In the genomic region with DNA sequence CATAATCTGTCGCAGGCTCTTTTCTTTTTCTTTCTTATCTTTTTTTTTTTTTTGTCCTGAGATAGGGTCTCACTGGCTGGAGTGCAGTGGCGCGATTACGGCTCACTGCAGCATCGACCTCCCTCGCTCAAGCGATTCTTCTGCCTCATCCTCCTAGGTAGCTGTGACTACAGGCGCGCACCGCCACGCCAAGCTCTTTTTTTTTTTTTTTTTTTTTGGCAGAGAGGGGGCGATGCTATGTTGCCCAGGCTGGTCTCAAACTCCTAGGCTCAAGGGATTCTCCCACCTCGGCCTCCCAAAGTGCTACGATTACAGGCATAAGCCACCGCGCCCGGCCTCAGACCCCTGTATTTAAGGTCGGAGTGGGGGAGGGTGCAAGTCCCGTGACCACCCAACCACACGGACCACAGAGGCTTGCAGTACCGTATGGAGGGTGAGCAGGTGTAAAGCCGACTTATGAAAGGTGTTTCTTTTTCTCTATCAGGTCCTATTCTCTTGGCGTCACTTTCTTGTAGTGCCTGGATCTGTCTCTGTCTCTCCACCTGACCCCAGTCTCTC, we compare ENCODE assay signal across 16 cellular contexts. TPM values are rescaled to one million over a fixed set of nuclear protein-coding genes. Genes with fewer than 3 reads are reported as not detected.
A peak's percentile ranks its signal among the peaks of the same experiment; 100 is the strongest.
DNase-seq lines count a peak whose midpoint lies in the region; TF ChIP-seq lines count a peak whose summit lies in the region.
"Had no signal": no experiment of that assay in that cellular context is flagged by ENCODE, and none has a peak within 500 bp of the region (broad histone marks: within the 10 kb centered on the region; RNA-seq: fewer than 3 reads in every experiment).

No MANE protein-coding gene starts in this region.

- H3K4me1 Mint-ChIP-seq in CD4-positive, alpha-beta memory T cell: peaks cover 19 to 51% (median 36%) of the 10 kb centered on the region in 4 donors
- H3K4me1 Mint-ChIP-seq in brain: peaks cover 26% of the 10 kb centered on the region
- H3K4me1 Mint-ChIP-seq in mesothelial cell of epicardium: peaks cover 19% of the 10 kb centered on the region

- peak overlapping the region; percentile 95 to 100 (median 98) for H3K27ac Mint-ChIP-seq in CD4-positive, alpha-beta memory T cell
- H3K27ac Mint-ChIP-seq in brain: peak overlapping the region in 2 of 5 experiments; percentile 33 to 70
- peak overlapping the region; percentile 96 for H3K27ac Mint-ChIP-seq in mesothelial cell of epicardium

- no peaks in the 10 kb centered on the region for H3K36me3 ChIP-seq in CD4-positive, alpha-beta memory T cell (ENCODE audit: insufficient read depth, low read length)
- no peaks in the 10 kb centered on the region for H3K36me3 ChIP-seq in colonic mucosa
- H3K36me3 ChIP-seq: brain microvascular endothelial cell, ovary had no signal

- intact Hi-C loops in CD4-positive, alpha-beta memory T cell (cut with micrococcal nuclease): no loop called here
- intact Hi-C loops in colonic mucosa (cut with DNase I): no loop called here

- H3K27me3 Mint-ChIP-seq in CD4-positive, alpha-beta memory T cell: no peaks in the 10 kb centered on the region
- peaks cover 5% of the 10 kb centered on the region for H3K27me3 Mint-ChIP-seq in brain
- no peaks in the 10 kb centered on the region for H3K27me3 Mint-ChIP-seq in mesothelial cell of epicardium (ENCODE audit: low read depth)

- no peak overlapping the region for H3K4me3 ChIP-seq in CD4-positive, alpha-beta memory T cell (ENCODE audit: low read length in 2 of 2)
- 0 out of 2 replicates have a peak overlapping the region, but pooled peaks have one; percentile 5 for H3K4me3 ChIP-seq in HFF-Myc (replicated peaks; ENCODE audit: low read depth, low read length)
- H3K4me3 ChIP-seq in colonic mucosa: no peak overlapping the region

- CTCF ChIA-PET in CD4-positive, alpha-beta memory T cell (lab: Charles Lee; ENCODE audit: partially characterized antibody): interaction anchor here (0.5 to 2.9 kb wide), 4 partner anchors 30 to 68 kb away, joined by 3 to 19 read pairs (median 8); a partner anchor contains a TSS

- H3K36me3 Mint-ChIP-seq in CD4-positive, alpha-beta memory T cell: peaks cover 15 to 37% of the 10 kb centered on the region in 2 donors
- H3K36me3 Mint-ChIP-seq in brain (peaks cover 28% of the 10 kb centered on the region), mesothelial cell of epicardium (peaks cover 6% of the 10 kb centered on the region)

- POLR2A ChIA-PET in CD4-positive, alpha-beta memory T cell (lab: Charles Lee; ENCODE audit: partially characterized antibody): interaction anchor here (0.6 to 4.7 kb wide), 4 partner anchors 9 to 117 kb away, joined by 3 to 107 read pairs (median 3); a partner anchor contains a TSS

- no peak for DNase-seq in CD4-positive, alpha-beta memory T cell
- DNase-seq in HFF-Myc (ENCODE audit: extremely low read depth, low read depth) (no peak), mesothelial cell of epicardium (ENCODE audit: low spot score in 2 of 2, unreplicated experiment in 2 of 2) (no peak), NCI-H2196 (lab: John Stamatoyannopoulos, UW; ENCODE audit: unreplicated experiment) (no peak), colonic mucosa (no peak), NCI-H345 (lab: John Stamatoyannopoulos, UW) (no peak)
- no peak for DNase-seq in stimulated activated CD4-positive, alpha-beta T cell treated with anti-CD3 and anti-CD28 coated beads, Interleukin-2, amount 100 ng/mL, for 24 hours
- DNase-seq: activated CD8-positive, alpha-beta memory T cell treated with anti-CD3 and anti-CD28 coated beads, Interleukin-2, amount 50 U/mL, for 4 hours; brain microvascular endothelial cell; GOT3; NCI-H1930; stimulated activated naive CD4-positive, alpha-beta T cell treated with Interleukin-2 at 50 U/mL for 16 hours had no signal

- no peaks in the 10 kb centered on the region for H3K27me3 ChIP-seq in CD4-positive, alpha-beta memory T cell (ENCODE audit: insufficient read depth, low read length)
- H3K27me3 ChIP-seq in colonic mucosa: no peaks in the 10 kb centered on the region
- H3K27me3 ChIP-seq: brain microvascular endothelial cell, ovary had no signal

- H3K4me1 ChIP-seq in CD4-positive, alpha-beta memory T cell (ENCODE audit: insufficient read depth, low read length): peaks cover 22% of the 10 kb centered on the region
- H3K4me1 ChIP-seq in colonic mucosa: peaks cover 5% of the 10 kb centered on the region

- no peak overlapping the region for H3K27ac ChIP-seq in CD4-positive, alpha-beta memory T cell (ENCODE audit: low read depth, low read length)
- no peak overlapping the region for H3K27ac ChIP-seq in colonic mucosa
- H3K27ac ChIP-seq: brain microvascular endothelial cell had no signal

- peak overlapping the region in 1 of 2 donors; percentile 89 for H3K9ac ChIP-seq in colonic mucosa (ENCODE audit: low read depth in 2 of 2, low read length in 2 of 2)

- H3K4me3 Mint-ChIP-seq in CD4-positive, alpha-beta memory T cell: peak overlapping the region; percentile 31 to 98 (median 92)
- peak overlapping the region; percentile 86 to 94 (median 90) for H3K4me3 Mint-ChIP-seq in brain
- peak overlapping the region; percentile 84 for H3K4me3 Mint-ChIP-seq in mesothelial cell of epicardium

- H3K9me3 ChIP-seq in CD4-positive, alpha-beta memory T cell (ENCODE audit: control insufficient read depth in 1 of 2, low read length in 2 of 2): no peaks in the 10 kb centered on the region
- no peaks in the 10 kb centered on the region for H3K9me3 ChIP-seq in colonic mucosa
- H3K9me3 ChIP-seq: ovary had no signal

- no peak for TF ChIP-seq CTCF in HFF-Myc (IDR thresholded peaks at IDR 0.05; ENCODE audit: low read depth, low read length, missing control alignments)
- TF ChIP-seq CTCF in brain (conservative IDR thresholded peaks at IDR 0.05): no peak
- no peak for TF ChIP-seq CTCF in mesothelial cell of epicardium (IDR thresholded peaks at IDR 0.05; ENCODE audit: unreplicated experiment)
- no peak for TF ChIP-seq CTCF in colonic mucosa (IDR thresholded peaks at IDR 0.05)

- H3K9me3 Mint-ChIP-seq in CD4-positive, alpha-beta memory T cell: no peaks in the 10 kb centered on the region
- peaks cover 0 to 4% (median 0%) of the 10 kb centered on the region in 5 experiments for H3K9me3 Mint-ChIP-seq in brain
- no peaks in the 10 kb centered on the region for H3K9me3 Mint-ChIP-seq in mesothelial cell of epicardium

RNA-seq across cellular contexts. Expression of a gene that starts 2.0 kb away (rescaled TPM):
- 10 to 100 TPM; 36.9 to 47.3 TPM for total RNA-seq in CD4-positive, alpha-beta memory T cell
- 1 to 10 TPM; 1.3 to 5.5 TPM for polyA plus RNA-seq in CD4-positive, alpha-beta memory T cell
- 10.0 TPM for polyA plus RNA-seq in brain (ENCODE audit: insufficient read depth, low read depth, low replicate concordance)
- total RNA-seq in mesothelial cell of epicardium: 28.0 to 31.4 TPM (median 28.2 TPM) in 3 replicates
- 10 to 100 TPM in 1 of 2 donors, 1 to 10 TPM in 1; 6.8 to 24.0 TPM for total RNA-seq in colonic mucosa

RNA-seq across cellular contexts. Expression of a gene that starts 24.5 kb away (rescaled TPM):
- 10 to 100 TPM; 23.9 to 29.1 TPM for total RNA-seq in CD4-positive, alpha-beta memory T cell
- polyA plus RNA-seq in CD4-positive, alpha-beta memory T cell: 10 to 100 TPM; 79.1 to 80.7 TPM
- polyA plus RNA-seq in brain (ENCODE audit: insufficient read depth, low read depth, low replicate concordance): 30.1 TPM
- total RNA-seq in mesothelial cell of epicardium: 26.8 to 29.0 TPM (median 27.9 TPM) in 3 replicates
- total RNA-seq in colonic mucosa: 100 to 1,000 TPM; 482 to 569 TPM

RNA-seq across cellular contexts. Expression of a gene that starts 30.5 kb away (rescaled TPM):
- 10 to 100 TPM; 11.0 to 11.8 TPM for total RNA-seq in CD4-positive, alpha-beta memory T cell
- polyA plus RNA-seq in CD4-positive, alpha-beta memory T cell: 1 to 10 TPM; 2.1 to 3.6 TPM
- 4.1 TPM for polyA plus RNA-seq in brain (ENCODE audit: insufficient read depth, low read depth, low replicate concordance)
- total RNA-seq in mesothelial cell of epicardium (2.3 to 2.8 TPM (median 2.6 TPM) in 3 replicates), colonic mucosa (10 to 100 TPM in 1 of 2 donors, 1 to 10 TPM in 1; 6.4 to 11.3 TPM)
- total RNA-seq: epithelial cell of proximal tubule, kidney epithelial cell had no signal

RNA-seq across cellular contexts. Expression of a gene that starts 37.1 kb away (rescaled TPM):
- 1 to 10 TPM; 3.3 to 3.7 TPM for total RNA-seq in CD4-positive, alpha-beta memory T cell
- polyA plus RNA-seq in CD4-positive, alpha-beta memory T cell: 1 to 10 TPM; 4.4 to 5.9 TPM
- 3.2 TPM for polyA plus RNA-seq in brain (ENCODE audit: insufficient read depth, low read depth, low replicate concordance)
- total RNA-seq in mesothelial cell of epicardium (2.6 to 4.4 TPM (median 3.4 TPM) in 3 replicates), colonic mucosa (under 1 TPM; 0.42 to 0.59 TPM)

Comparison
In these comparisons a context has a peak if more than half of its experiments do, and no peak if none do; other contexts are left out.
1. RNA of a gene that starts 24.5 kb away (total RNA-seq): 482 to 569 TPM in colonic mucosa; 23.9 to 29.1 TPM in CD4-positive, alpha-beta memory T cell and 26.8 to 29.0 TPM in mesothelial cell of epicardium; every median in the first group is over 10 times any median in the second.
2. Peak in every context shown above with its lines, with median percentiles within 50 percentile points of each other: H3K4me3 Mint-ChIP-seq.